ENCODE assay signal across 26 cellular contexts in genomic region chr14:89639687-89640086, GRCh38.
A peak's percentile ranks its signal among the peaks of the same experiment; 100 is the strongest.
DNase-seq lines count a peak whose midpoint lies in the region; ATAC-seq, FAIRE-seq and TF ChIP-seq lines count a peak whose summit lies in the region.
"Had no signal": no experiment of that assay in that cellular context is flagged by ENCODE, and none has a peak within 500 bp of the region (broad histone marks: within the 10 kb centered on the region; RNA-seq: fewer than 3 reads in every experiment).

No MANE protein-coding gene starts in this region.

- H3K4me1 ChIP-seq in Caco-2, result no peaks in the 10 kb centered on the region
- H3K4me1 ChIP-seq in H9 (ENCODE audit: insufficient read depth, low read length), result no peaks in the 10 kb centered on the region
- H3K4me1 ChIP-seq: BE2C had no signal

- peak overlapping the region; percentile 47 for H3K27ac Mint-ChIP-seq in activated CD8-positive, alpha-beta memory T cell treated with anti-CD3 and anti-CD28 coated beads, Interleukin-2, amount 10 ng/mL, durations not matched to agents 7 days and 5 days
- peak overlapping the region; percentile 78 for H3K27ac Mint-ChIP-seq in activated T-helper 17 cell treated with anti-CD3 and anti-CD28 coated beads, Interleukin-2, amount 50 U/mL, for 72 hours
- peak overlapping the region; percentile 0 to 5 for H3K27ac Mint-ChIP-seq in natural killer cell
- no peak overlapping the region for H3K27ac Mint-ChIP-seq in Caco-2 (ENCODE audit: unreplicated experiment)
- no peak overlapping the region for H3K27ac Mint-ChIP-seq in H9

- H3K4me3 Mint-ChIP-seq in activated CD8-positive, alpha-beta memory T cell treated with anti-CD3 and anti-CD28 coated beads, Interleukin-2, amount 10 ng/mL, durations not matched to agents 7 days and 5 days, result no peak overlapping the region
- H3K4me3 Mint-ChIP-seq in activated T-helper 17 cell treated with anti-CD3 and anti-CD28 coated beads, Interleukin-2, amount 50 U/mL, for 72 hours, result peak overlapping the region; percentile 74
- no peak overlapping the region for H3K4me3 Mint-ChIP-seq in natural killer cell
- no peak overlapping the region for H3K4me3 Mint-ChIP-seq in Caco-2 (ENCODE audit: unreplicated experiment)
- H3K4me3 Mint-ChIP-seq in H9, result no peak overlapping the region

- H3K4me3 ChIP-seq in Caco-2 (ENCODE audit: low read depth, low read length), result no peak overlapping the region

- no TSS peak for BruUV-seq in Caco-2 (replicated peaks; lab: Mats Ljungman, UMichigan)

- no peak overlapping the region for H2AK5ac ChIP-seq in H9 (ENCODE audit: insufficient read length, low read length)

- H3K9me3 ChIP-seq in Caco-2, result no peaks in the 10 kb centered on the region
- H3K9me3 ChIP-seq in H9 (ENCODE audit: control insufficient read depth, low read depth, low read length), result no peaks in the 10 kb centered on the region
- H3K9me3 ChIP-seq: BE2C, neutrophil had no signal

- no peaks in the 10 kb centered on the region for H3K27me3 Mint-ChIP-seq in activated CD8-positive, alpha-beta memory T cell treated with anti-CD3 and anti-CD28 coated beads, Interleukin-2, amount 10 ng/mL, durations not matched to agents 7 days and 5 days
- H3K27me3 Mint-ChIP-seq in activated T-helper 17 cell treated with anti-CD3 and anti-CD28 coated beads, Interleukin-2, amount 50 U/mL, for 72 hours, result no peaks in the 10 kb centered on the region
- H3K27me3 Mint-ChIP-seq in natural killer cell (ENCODE audit: low read depth in 2 of 2), result no peaks in the 10 kb centered on the region
- no peaks in the 10 kb centered on the region for H3K27me3 Mint-ChIP-seq in Caco-2 (ENCODE audit: insufficient read depth, unreplicated experiment)
- H3K27me3 Mint-ChIP-seq in H9 (ENCODE audit: low read depth), result no peaks in the 10 kb centered on the region

- intact Hi-C loops in natural killer cell (cut with micrococcal nuclease) (no loop called here), Caco-2 (cut with micrococcal nuclease; ENCODE audit: unreplicated experiment) (no loop called here)

- H3K14ac ChIP-seq in H9 (ENCODE audit: insufficient read depth, low read length), result no peak overlapping the region

- H3K56ac ChIP-seq in H9 (ENCODE audit: insufficient read length, low read depth, low read length), result no peak overlapping the region

- no peak overlapping the region for H3T11ph ChIP-seq in H9 (ENCODE audit: low read length)

- no peak overlapping the region for H2BK20ac ChIP-seq in H9 (ENCODE audit: low read depth, low read length, poor library complexity, severe bottlenecking)

- H4K20me1 ChIP-seq in H9 (ENCODE audit: control insufficient read depth, insufficient read depth, insufficient read length), result no peaks in the 10 kb centered on the region

- H3K23me2 ChIP-seq in H9 (ENCODE audit: insufficient read length, low read depth, low read length, poor library complexity, severe bottlenecking), result no peaks in the 10 kb centered on the region

- WGBS in H9 (ENCODE audit: extremely low coverage, insufficient read length, low lambda C conversion rate), result no CpG with 5 or more reads among the region's 1 CpG

- H3K4ac ChIP-seq in H9 (ENCODE audit: low read depth, low read length), result no peak overlapping the region

- no peak overlapping the region for H3K23ac ChIP-seq in H9 (ENCODE audit: insufficient read length, low read depth, low read length)

- peaks cover 31% of the 10 kb centered on the region for H3K36me3 Mint-ChIP-seq in activated CD8-positive, alpha-beta memory T cell treated with anti-CD3 and anti-CD28 coated beads, Interleukin-2, amount 10 ng/mL, durations not matched to agents 7 days and 5 days
- no peaks in the 10 kb centered on the region for H3K36me3 Mint-ChIP-seq in activated T-helper 17 cell treated with anti-CD3 and anti-CD28 coated beads, Interleukin-2, amount 50 U/mL, for 72 hours (ENCODE audit: low read depth)
- H3K36me3 Mint-ChIP-seq in natural killer cell (no peaks in the 10 kb centered on the region), Caco-2 (ENCODE audit: insufficient read depth, unreplicated experiment) (no peaks in the 10 kb centered on the region), H9 (ENCODE audit: insufficient read depth in 1 of 3, low read depth in 3 of 3) (peaks cover 0 to 6% (median 1%) of the 10 kb centered on the region in 3 experiments; a peak in 3 of 7 replicates)

- CTCF ChIA-PET in activated CD8-positive, alpha-beta memory T cell treated with anti-CD3 and anti-CD28 coated beads, Interleukin-2, amount 10 ng/mL, durations not matched to agents 7 days and 5 days (lab: Charles Lee), result no interaction called here
- CTCF ChIA-PET in Caco-2 (lab: Charles Lee), result no interaction called here

- no peak overlapping the region for H4K5ac ChIP-seq in H9 (ENCODE audit: insufficient read length, low read depth, low read length)

- H3K4me1 Mint-ChIP-seq in activated CD8-positive, alpha-beta memory T cell treated with anti-CD3 and anti-CD28 coated beads, Interleukin-2, amount 10 ng/mL, durations not matched to agents 7 days and 5 days, result peaks cover 52% of the 10 kb centered on the region
- peaks cover 39% of the 10 kb centered on the region for H3K4me1 Mint-ChIP-seq in activated T-helper 17 cell treated with anti-CD3 and anti-CD28 coated beads, Interleukin-2, amount 50 U/mL, for 72 hours
- H3K4me1 Mint-ChIP-seq in natural killer cell, result peaks cover 7 to 21% of the 10 kb centered on the region in 2 donors
- H3K4me1 Mint-ChIP-seq in Caco-2 (ENCODE audit: low read depth, unreplicated experiment), result no peaks in the 10 kb centered on the region
- peaks cover 14 to 15% of the 10 kb centered on the region in 2 experiments for H3K4me1 Mint-ChIP-seq in H9

- TF ChIP-seq CTCF in natural killer cell (IDR thresholded peaks at IDR 0.05) (no peak), Caco-2 (IDR thresholded peaks at IDR 0.05; ENCODE audit: insufficient read depth in 1 of 2, low read depth in 1 of 2, low read length in 1 of 2, severe bottlenecking in 1 of 2, unreplicated experiment in 1 of 2) (no peak), H9 (conservative IDR thresholded peaks at IDR 0.05) (no peak)

- H3K79me2 ChIP-seq in H9 (ENCODE audit: insufficient read depth, low read length), result no peaks in the 10 kb centered on the region

- POLR2A ChIA-PET in Caco-2 (lab: Charles Lee), result no interaction called here

- no peak overlapping the region for H3K9ac ChIP-seq in H9 (ENCODE audit: extremely low read depth, insufficient read length, low read length)

- no peak for TF ChIP-seq POLR2A in GM12892 (IDR thresholded peaks at IDR 0.05; ENCODE audit: low read depth, low read length)

- peaks cover 16% of the 10 kb centered on the region for H3K9me3 Mint-ChIP-seq in activated CD8-positive, alpha-beta memory T cell treated with anti-CD3 and anti-CD28 coated beads, Interleukin-2, amount 10 ng/mL, durations not matched to agents 7 days and 5 days (ENCODE audit: low read depth)
- H3K9me3 Mint-ChIP-seq in activated T-helper 17 cell treated with anti-CD3 and anti-CD28 coated beads, Interleukin-2, amount 50 U/mL, for 72 hours, result no peaks in the 10 kb centered on the region
- peaks cover 0 to 2% of the 10 kb centered on the region in 2 donors for H3K9me3 Mint-ChIP-seq in natural killer cell
- H3K9me3 Mint-ChIP-seq in Caco-2 (ENCODE audit: unreplicated experiment), result peaks cover 18% of the 10 kb centered on the region
- peaks cover 4 to 6% of the 10 kb centered on the region in 2 experiments; a peak in 4 of 5 replicates for H3K9me3 Mint-ChIP-seq in H9

- H3K36me3 ChIP-seq in Caco-2 (ENCODE audit: control insufficient read depth, insufficient read depth, low read length), result no peaks in the 10 kb centered on the region
- H3K36me3 ChIP-seq: BE2C, neutrophil had no signal

- H2BK15ac ChIP-seq in H9 (ENCODE audit: low read depth, low read length), result no peak overlapping the region

- FAIRE-seq in GM12892 (lab: Jason Lieb, UNC), result peak; percentile 30
- FAIRE-seq: H54, TTC549 had no signal

- H3K27ac ChIP-seq in H9 (ENCODE audit: insufficient read length, low read depth, low read length), result no peak overlapping the region
- H3K27ac ChIP-seq: neutrophil had no signal

- no peak overlapping the region for H2BK5ac ChIP-seq in H9 (ENCODE audit: insufficient read length, low read length)

- H3K18ac ChIP-seq in H9 (ENCODE audit: insufficient read length, low read depth, low read length), result no peak overlapping the region

- no peak overlapping the region for H3K4me2 ChIP-seq in H9 (ENCODE audit: insufficient read depth, insufficient read length, low read length)

- no peak for DNase-seq in activated CD8-positive, alpha-beta memory T cell treated with anti-CD3 and anti-CD28 coated beads, Interleukin-2, amount 10 ng/mL, durations not matched to agents 7 days and 5 days
- DNase-seq in activated CD8-positive, alpha-beta memory T cell treated with anti-CD3 and anti-CD28 coated beads, Interleukin-2, amount 50 U/mL, for 4 hours, result no peak
- no peak for DNase-seq in GM12892 (ENCODE audit: insufficient read length)
- DNase-seq in natural killer cell, result no peak
- DNase-seq in Caco-2, result no peak
- DNase-seq in H9, result no peak
- DNase-seq: activated CD4-positive, CD25-positive, alpha-beta regulatory T cell treated with anti-CD3 and anti-CD28 coated beads, Interleukin-2, amount 50 U/mL, for 72 hours; activated CD8-positive, alpha-beta memory T cell treated with anti-CD3 and anti-CD28 coated beads, Interleukin-2, amount 50 U/mL, for 48 hours; BE2C; Calu3; effector CD8-positive, alpha-beta T cell; Kasumi-1; kidney glomerular epithelial cell; NCI-H1694 treated with DMSO at 0.1 percent for 48 hours; NCI-H2171; NCI-H524; NK-92 treated with Interleukin-12 subunit alpha and Interleukin-12 subunit beta, amount 100 ng/mL, for 24 hours; SIG-M5; substantia nigra; SW 1271 had no signal

- ATAC-seq in activated CD8-positive, alpha-beta memory T cell treated with anti-CD3 and anti-CD28 coated beads, Interleukin-2, amount 10 ng/mL, durations not matched to agents 7 days and 5 days, result no peak
- peak; percentile 53 for ATAC-seq in activated T-helper 17 cell treated with anti-CD3 and anti-CD28 coated beads, Interleukin-2, amount 50 U/mL, for 72 hours (replicated peaks)
- ATAC-seq in natural killer cell, result no peak
- ATAC-seq in GM19351 (IDR thresholded peaks at IDR 0.05; ENCODE audit: unreplicated experiment), result no peak
- ATAC-seq: Panc1 had no signal

- H2BK12ac ChIP-seq in H9 (ENCODE audit: insufficient read length, low read depth, low read length), result no peak overlapping the region

- no peak overlapping the region for H2AFZ ChIP-seq in H9 (ENCODE audit: low read length)

- no peaks in the 10 kb centered on the region for H3K27me3 ChIP-seq in Caco-2 (replicated peaks; ENCODE audit: control insufficient read depth, insufficient read depth, low read length)
- H3K27me3 ChIP-seq in H9 (ENCODE audit: insufficient read depth, low read length), result no peaks in the 10 kb centered on the region
- H3K27me3 ChIP-seq: BE2C, neutrophil had no signal

- H2BK120ac ChIP-seq in H9 (ENCODE audit: low read depth, low read length, poor library complexity, severe bottlenecking), result no peak overlapping the region

- no peak overlapping the region for H4K8ac ChIP-seq in H9 (replicated peaks; ENCODE audit: insufficient read length, low read depth, low read length)

- no peaks in the 10 kb centered on the region for H3K79me1 ChIP-seq in H9 (ENCODE audit: insufficient read depth, low read depth, low read length, poor library complexity, severe bottlenecking)

- H4K91ac ChIP-seq in H9 (ENCODE audit: insufficient read length, low read depth, low read length), result no peak overlapping the region

Comparison
In these comparisons a context has a peak if more than half of its experiments do, and no peak if none do; other contexts are left out.
1. H3K27ac Mint-ChIP-seq: peak in activated CD8-positive, alpha-beta memory T cell treated with anti-CD3 and anti-CD28 coated beads, Interleukin-2, amount 10 ng/mL, durations not matched to agents 7 days and 5 days (single experiment), activated T-helper 17 cell treated with anti-CD3 and anti-CD28 coated beads, Interleukin-2, amount 50 U/mL, for 72 hours (single experiment) and natural killer cell (2 of 2); none in Caco-2 (single experiment) and H9 (0 of 3).